In the genomic region with DNA sequence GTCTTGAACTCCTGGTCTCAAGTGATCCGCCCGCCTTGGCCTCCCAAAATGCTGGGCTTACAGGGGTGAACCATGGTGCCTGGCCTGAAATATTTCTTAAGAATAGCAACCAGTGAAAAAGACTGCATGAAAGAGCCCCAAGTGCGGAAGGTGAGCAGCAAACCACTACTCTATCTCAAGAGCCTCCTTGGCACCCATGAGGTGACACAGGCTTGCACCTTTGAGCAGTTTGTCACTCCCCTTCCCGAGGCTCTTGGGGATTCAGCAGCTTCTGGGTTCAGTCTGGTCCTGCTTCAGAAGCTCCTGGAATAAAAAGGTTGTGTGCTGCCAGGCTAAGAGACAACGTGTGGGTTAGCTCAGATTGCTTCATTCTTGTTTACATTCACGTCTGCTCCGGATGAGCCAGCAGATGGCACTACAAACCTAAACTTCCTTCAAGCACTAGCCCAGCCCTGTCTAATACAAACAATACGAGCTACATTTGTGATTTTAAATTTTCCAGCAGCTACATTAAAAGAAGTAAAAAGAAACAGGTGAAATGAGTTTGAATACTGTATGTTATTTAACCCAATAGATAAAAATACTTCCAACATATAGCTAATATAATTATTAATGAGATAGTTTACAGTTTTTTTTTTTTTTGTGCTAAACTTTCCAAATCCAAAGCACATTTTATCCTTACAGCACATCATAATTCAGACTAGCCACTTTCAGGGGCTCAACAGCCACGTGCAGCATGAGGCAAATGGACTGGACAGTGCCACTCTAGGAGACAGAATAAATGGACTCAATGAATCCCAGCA, we compare ENCODE assay signal across 8 cellular contexts. TPM values are rescaled to one million over a fixed set of nuclear protein-coding genes. Genes with fewer than 3 reads are reported as not detected.
DNase-seq lines count a peak whose midpoint lies in the region; ATAC-seq and TF ChIP-seq lines count a peak whose summit lies in the region.

No MANE protein-coding gene starts in this region.

- TF ChIP-seq CTCF in GM10266 (IDR thresholded peaks at IDR 0.05; ENCODE audit: control insufficient read depth, insufficient read depth, low read depth, missing control alignments) = peak; percentile 79
- TF ChIP-seq CTCF in astrocyte of the cerebellum (IDR thresholded peaks at IDR 0.05; ENCODE audit: low read depth, low read length, missing control alignments) = peak; percentile 72
- TF ChIP-seq CTCF in smooth muscle cell (IDR thresholded peaks at IDR 0.05; ENCODE audit: borderline replicate concordance, insufficient read depth, poor library complexity, severe bottlenecking) = peak; percentile 79

- ATAC-seq in HG02678 (IDR thresholded peaks at IDR 0.05; ENCODE audit: unreplicated experiment) (peak; percentile 87), GM19035 (IDR thresholded peaks at IDR 0.05; ENCODE audit: unreplicated experiment) (no peak)

- no peaks in the 10 kb centered on the region for H3K9me3 ChIP-seq in smooth muscle cell (replicated peaks; ENCODE audit: low read depth)

- H2AFZ ChIP-seq in smooth muscle cell (ENCODE audit: low read depth) = no peak overlapping the region

- no peaks in the 10 kb centered on the region for H3F3A ChIP-seq in smooth muscle cell (ENCODE audit: low read depth)

- H3K9ac ChIP-seq in smooth muscle cell (ENCODE audit: low read depth) = no peak overlapping the region

- DNase-seq in GM10266 (ENCODE audit: extremely low spot score) = peak; percentile 76
- DNase-seq in NCI-H2029 (lab: John Stamatoyannopoulos, UW) = peak; percentile 76
- peak; percentile 45 for DNase-seq in T1000 (lab: John Stamatoyannopoulos, UW)
- peak; percentile 81 for DNase-seq in astrocyte of the cerebellum (ENCODE audit: low read depth)
- DNase-seq in hippocampal formation (lab: John Stamatoyannopoulos, UW) = peak; percentile 66 to 91
- DNase-seq in smooth muscle cell (lab: John Stamatoyannopoulos, UW; ENCODE audit: unreplicated experiment) = peak; percentile 2

- no peak overlapping the region for H3K27ac ChIP-seq in smooth muscle cell (ENCODE audit: low read depth)

- H3K4me3 ChIP-seq in astrocyte of the cerebellum (ENCODE audit: low read depth, low read length) (no peak overlapping the region), smooth muscle cell (no peak overlapping the region)

- no peaks in the 10 kb centered on the region for H3K36me3 ChIP-seq in smooth muscle cell (ENCODE audit: low read depth)

- no peaks in the 10 kb centered on the region for H4K20me1 ChIP-seq in smooth muscle cell (ENCODE audit: low read depth)

- no peaks in the 10 kb centered on the region for H3K27me3 ChIP-seq in smooth muscle cell (ENCODE audit: low read depth)

- no peaks in the 10 kb centered on the region for H3K79me2 ChIP-seq in smooth muscle cell (ENCODE audit: low read depth)

- in situ Hi-C loops in astrocyte of the cerebellum (cut with HindIII; ENCODE audit: low sequenced_read_pairs) = no loop called here

- WGBS in smooth muscle cell (ENCODE audit: low lambda C conversion rate) = 34% methylated on average over 9 of the region's 9 CpGs

- no peak overlapping the region for H3K4me2 ChIP-seq in smooth muscle cell

- no peaks in the 10 kb centered on the region for H3K4me1 ChIP-seq in smooth muscle cell (ENCODE audit: low read depth)

RNA-seq across cellular contexts. Expression of a gene that starts 46.2 kb away (rescaled TPM):
- total RNA-seq in smooth muscle cell = not detected in 2 replicates
- not detected in 2 replicates for polyA plus RNA-seq in smooth muscle cell

Comparison
In these comparisons a context has a peak if more than half of its experiments do, and no peak if none do; other contexts are left out.
1. DNase-seq: peak in every context shown above with its lines; median percentile 81 in astrocyte of the cerebellum; 78 in hippocampal formation; 76 in GM10266; 76 in NCI-H2029; 45 in T1000; 2 in smooth muscle cell.